13 cellular contexts compared by ENCODE assay signal in the genomic region with DNA sequence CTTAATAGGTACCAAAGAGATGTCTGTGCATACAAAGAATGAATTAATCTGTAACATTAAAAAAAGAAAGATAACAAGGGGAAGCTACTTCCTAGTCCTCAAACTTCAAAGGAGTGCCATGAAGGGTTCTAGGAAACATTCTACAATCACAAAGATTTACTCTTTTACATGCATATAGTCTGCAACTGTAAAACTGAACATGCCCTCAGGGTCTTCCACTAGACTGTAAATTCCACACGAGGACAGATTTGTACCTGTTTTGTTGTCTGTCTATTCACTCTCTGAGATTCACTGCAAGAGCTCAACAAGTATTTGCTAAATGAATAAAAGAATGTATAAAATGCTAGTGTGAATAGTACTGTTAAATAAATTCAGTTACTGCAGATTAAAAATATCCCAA. TPM values are rescaled to one million over a fixed set of nuclear protein-coding genes. Genes with fewer than 3 reads are reported as not detected.
A peak's percentile ranks its signal among the peaks of the same experiment; 100 is the strongest.
DNase-seq lines count a peak whose midpoint lies in the region; ATAC-seq, FAIRE-seq and TF ChIP-seq lines count a peak whose summit lies in the region.
"Had no signal": no experiment of that assay in that cellular context is flagged by ENCODE, and none has a peak within 500 bp of the region (broad histone marks: within the 10 kb centered on the region; RNA-seq: fewer than 3 reads in every experiment).

No MANE protein-coding gene starts in this region.

- H3K9me3 ChIP-seq in A549 (no peaks in the 10 kb centered on the region), left lung (no peaks in the 10 kb centered on the region), SK-N-SH (no peaks in the 10 kb centered on the region), tibial nerve (no peaks in the 10 kb centered on the region)
- H3K9me3 ChIP-seq in CD4-positive, alpha-beta memory T cell (ENCODE audit: control insufficient read depth in 1 of 2, low read length in 2 of 2) = no peaks in the 10 kb centered on the region
- H3K9me3 ChIP-seq: upper lobe of right lung had no signal

- TF ChIP-seq EP300 in A549 (IDR thresholded peaks at IDR 0.05) = no peak
- no peak for TF ChIP-seq EP300 in SK-N-SH (IDR thresholded peaks at IDR 0.05; ENCODE audit: borderline replicate concordance in 1 of 2, low read depth in 1 of 2, low read length in 1 of 2)
- no peak for TF ChIP-seq EP300 in tibial nerve (IDR thresholded peaks at IDR 0.05)

- no peak for TF ChIP-seq RAD21 in A549 (conservative IDR thresholded peaks at IDR 0.05 in 1 of 2, IDR thresholded peaks at IDR 0.05 in 1 of 2)
- TF ChIP-seq RAD21 in SK-N-SH (IDR thresholded peaks at IDR 0.05; ENCODE audit: low read length) = no peak

- H3K4me2 ChIP-seq in A549 (0 out of 3 replicates have a peak overlapping the region, but pooled peaks have one; percentile 68), SK-N-SH (no peak overlapping the region)

- H3K4me1 Mint-ChIP-seq in CD4-positive, alpha-beta memory T cell = peaks cover 26 to 57% (median 41%) of the 10 kb centered on the region in 4 donors
- H3K4me1 Mint-ChIP-seq in activated CD8-positive, alpha-beta T cell treated with anti-CD3 and anti-CD28 coated beads, Interleukin-2, amount 10 ng/mL, durations not matched to agents 7 days and 5 days (ENCODE audit: low read depth) = peaks cover 61% of the 10 kb centered on the region

- TF ChIP-seq CTCF in A549 (IDR thresholded peaks at IDR 0.05) (no peak), left lung (IDR thresholded peaks at IDR 0.05) (no peak), coronary artery (IDR thresholded peaks at IDR 0.05) (no peak), SK-N-SH (IDR thresholded peaks at IDR 0.05) (no peak), tibial nerve (IDR thresholded peaks at IDR 0.05) (no peak)

- DNase-seq in A549 (ENCODE audit: low read depth in 1 of 2, low spot score in 1 of 2) (no peak), left lung (no peak), coronary artery (ENCODE audit: low spot score) (no peak), SK-N-SH (no peak), tibial nerve (ENCODE audit: low spot score in 2 of 2) (no peak)
- DNase-seq in CD4-positive, alpha-beta memory T cell = no peak
- DNase-seq in activated CD8-positive, alpha-beta T cell treated with anti-CD3 and anti-CD28 coated beads, Interleukin-2, amount 10 ng/mL, durations not matched to agents 7 days and 5 days = no peak
- no peak for DNase-seq in activated effector memory CD4-positive, alpha-beta T cell treated with anti-CD3 and anti-CD28 coated beads, Interleukin-2, amount 50 U/mL, for 16 hours
- DNase-seq: DMS79 treated with DMSO at 0.1 percent for 48 hours, NCI-H82, upper lobe of right lung had no signal

- H3K9ac ChIP-seq in SK-N-SH = no peak overlapping the region

- no peak for TF ChIP-seq POLR2A in A549 (IDR thresholded peaks at IDR 0.05; ENCODE audit: low read length)
- no peak for TF ChIP-seq POLR2A in tibial nerve (IDR thresholded peaks at IDR 0.05)

- H2AFZ ChIP-seq in SK-N-SH (ENCODE audit: low read depth) = no peak overlapping the region

- H3K36me3 Mint-ChIP-seq in CD4-positive, alpha-beta memory T cell = peaks cover 0 to 16% of the 10 kb centered on the region in 2 donors
- peaks cover 21% of the 10 kb centered on the region for H3K36me3 Mint-ChIP-seq in activated CD8-positive, alpha-beta T cell treated with anti-CD3 and anti-CD28 coated beads, Interleukin-2, amount 10 ng/mL, durations not matched to agents 7 days and 5 days (ENCODE audit: low read depth)

- 75% methylated on average over 1 of the region's 1 CpG for WGBS in A549 (ENCODE audit: missing lambda C conversion rate)
- 53% methylated on average over 1 of the region's 1 CpG for WGBS in SK-N-SH (ENCODE audit: low lambda C conversion rate)
- 55 to 62% methylated on average over 1 of the region's 1 CpG for WGBS in tibial nerve, 2 donors

- peaks cover 59% of the 10 kb centered on the region for H4K20me1 ChIP-seq in SK-N-SH (ENCODE audit: insufficient read depth)

- H3K4me1 ChIP-seq in A549 (peaks cover 69% of the 10 kb centered on the region), left lung (peaks cover 8 to 73% of the 10 kb centered on the region in 2 donors), SK-N-SH (ENCODE audit: control insufficient read depth in 1 of 2, insufficient read depth in 2 of 2, low read depth in 1 of 2, low read length in 1 of 2) (peaks cover 6 to 11% of the 10 kb centered on the region in 2 experiments; a peak in 3 of 4 replicates), tibial nerve (peaks cover 0 to 53% (median 24%) of the 10 kb centered on the region in 4 donors)
- peaks cover 83% of the 10 kb centered on the region for H3K4me1 ChIP-seq in CD4-positive, alpha-beta memory T cell (ENCODE audit: insufficient read depth, low read length)

- intact Hi-C loops in CD4-positive, alpha-beta memory T cell (cut with micrococcal nuclease) = loop anchor here (10.0 kb wide), 1 partner anchor 217 kb away; the partner anchor contains the start of gene RAVER2
- intact Hi-C loops in left lung (cut with DNase I) = no loop called here

- no peaks in the 10 kb centered on the region for H3K36me3 ChIP-seq in CD4-positive, alpha-beta memory T cell (ENCODE audit: insufficient read depth, low read length)
- H3K36me3 ChIP-seq in left lung (no peaks in the 10 kb centered on the region), SK-N-SH (replicated peaks in 1 of 2; ENCODE audit: control insufficient read depth in 1 of 2, insufficient read depth in 2 of 2, low read length in 1 of 2) (no peaks in the 10 kb centered on the region), tibial nerve (no peaks in the 10 kb centered on the region)
- H3K36me3 ChIP-seq: upper lobe of right lung had no signal

- H3K4me3 Mint-ChIP-seq in CD4-positive, alpha-beta memory T cell = peak overlapping the region in 6 of 8 donors; percentile 74 to 95 (median 81)
- H3K4me3 Mint-ChIP-seq in activated CD8-positive, alpha-beta T cell treated with anti-CD3 and anti-CD28 coated beads, Interleukin-2, amount 10 ng/mL, durations not matched to agents 7 days and 5 days = no peak overlapping the region

- no peaks in the 10 kb centered on the region for H3F3A ChIP-seq in SK-N-SH (replicated peaks; ENCODE audit: insufficient read depth)

- CTCF ChIA-PET in A549 (lab: Yijun Ruan, JAX) (interaction anchor here (1.1 kb wide), 2 partner anchors 10 to 27 kb away, joined by 3 to 4 read pairs; no protein-coding TSS in a partner anchor), SK-N-SH (lab: Yijun Ruan, JAX) (interaction anchor here (0.7 to 0.9 kb wide), 2 partner anchors 23 to 60 kb away, joined by 3 read pairs; no protein-coding TSS in a partner anchor)
- CTCF ChIA-PET in CD4-positive, alpha-beta memory T cell (lab: Charles Lee; ENCODE audit: partially characterized antibody) = interaction anchor here (0.8 to 2.4 kb wide), 13 partner anchors 9 to 113 kb away, joined by 3 to 16 read pairs (median 3); no protein-coding TSS in a partner anchor
- CTCF ChIA-PET in activated CD8-positive, alpha-beta T cell treated with anti-CD3 and anti-CD28 coated beads, Interleukin-2, amount 10 ng/mL, durations not matched to agents 7 days and 5 days (lab: Charles Lee) = interaction anchor here (0.9 to 1.7 kb wide), 8 partner anchors 8 to 113 kb away, joined by 3 to 8 read pairs (median 3); no protein-coding TSS in a partner anchor

- H3K27me3 Mint-ChIP-seq in CD4-positive, alpha-beta memory T cell = no peaks in the 10 kb centered on the region
- no peaks in the 10 kb centered on the region for H3K27me3 Mint-ChIP-seq in activated CD8-positive, alpha-beta T cell treated with anti-CD3 and anti-CD28 coated beads, Interleukin-2, amount 10 ng/mL, durations not matched to agents 7 days and 5 days (ENCODE audit: low read depth)

- H3K27ac ChIP-seq in A549 = no peak overlapping the region; a peak in 1 of 6 replicates
- peak overlapping the region; percentile 10 for H3K27ac ChIP-seq in CD4-positive, alpha-beta memory T cell (ENCODE audit: low read depth, low read length)
- H3K27ac ChIP-seq in left lung = peak overlapping the region; percentile 10 to 25
- no peak overlapping the region for H3K27ac ChIP-seq in coronary artery
- H3K27ac ChIP-seq in SK-N-SH (ENCODE audit: low read depth in 2 of 2, low read length in 1 of 2) = no peak overlapping the region; a peak in 1 of 4 replicates
- H3K27ac ChIP-seq in tibial nerve = no peak overlapping the region
- H3K27ac ChIP-seq: upper lobe of right lung had no signal

- H3K79me2 ChIP-seq in SK-N-SH (ENCODE audit: insufficient read depth) = peaks cover 91% of the 10 kb centered on the region

- H3K9me3 Mint-ChIP-seq in CD4-positive, alpha-beta memory T cell = no peaks in the 10 kb centered on the region
- H3K9me3 Mint-ChIP-seq in activated CD8-positive, alpha-beta T cell treated with anti-CD3 and anti-CD28 coated beads, Interleukin-2, amount 10 ng/mL, durations not matched to agents 7 days and 5 days (ENCODE audit: insufficient read depth) = no peaks in the 10 kb centered on the region

- no peak overlapping the region for H3K4me3 ChIP-seq in A549
- no peak overlapping the region for H3K4me3 ChIP-seq in CD4-positive, alpha-beta memory T cell (ENCODE audit: low read length in 2 of 2)
- no peak overlapping the region for H3K4me3 ChIP-seq in left lung
- H3K4me3 ChIP-seq in coronary artery = no peak overlapping the region
- H3K4me3 ChIP-seq in SK-N-SH (ENCODE audit: low read depth in 2 of 2, low read length in 1 of 2) = no peak overlapping the region
- H3K4me3 ChIP-seq in tibial nerve = no peak overlapping the region
- H3K4me3 ChIP-seq: upper lobe of right lung had no signal

- FAIRE-seq in A549 (lab: Jason Lieb, UNC) = no peak
- FAIRE-seq: HepG2 had no signal

- POLR2A ChIA-PET in A549 (lab: Yijun Ruan, JAX) (no interaction called here), SK-N-SH (lab: Yijun Ruan, JAX) (no interaction called here)
- POLR2A ChIA-PET in CD4-positive, alpha-beta memory T cell (lab: Charles Lee; ENCODE audit: partially characterized antibody) = interaction anchor here (0.6 to 2.7 kb wide), 15 partner anchors 8 to 113 kb away, joined by 3 to 13 read pairs (median 4); no protein-coding TSS in a partner anchor
- POLR2A ChIA-PET in activated CD8-positive, alpha-beta T cell treated with anti-CD3 and anti-CD28 coated beads, Interleukin-2, amount 10 ng/mL, durations not matched to agents 7 days and 5 days (lab: Charles Lee) = interaction anchor here (0.5 to 2.0 kb wide), 8 partner anchors 12 to 94 kb away, joined by 3 to 5 read pairs (median 4); no protein-coding TSS in a partner anchor

- H3K9me2 ChIP-seq in SK-N-SH = no peaks in the 10 kb centered on the region

- peak overlapping the region; percentile 73 to 95 (median 84) for H3K27ac Mint-ChIP-seq in CD4-positive, alpha-beta memory T cell
- H3K27ac Mint-ChIP-seq in activated CD8-positive, alpha-beta T cell treated with anti-CD3 and anti-CD28 coated beads, Interleukin-2, amount 10 ng/mL, durations not matched to agents 7 days and 5 days = peak overlapping the region; percentile 66

- no peaks in the 10 kb centered on the region for H3K27me3 ChIP-seq in CD4-positive, alpha-beta memory T cell (ENCODE audit: insufficient read depth, low read length)
- no peaks in the 10 kb centered on the region for H3K27me3 ChIP-seq in left lung
- H3K27me3 ChIP-seq in SK-N-SH (ENCODE audit: insufficient read depth) = no peaks in the 10 kb centered on the region
- no peaks in the 10 kb centered on the region for H3K27me3 ChIP-seq in tibial nerve
- H3K27me3 ChIP-seq: upper lobe of right lung had no signal

- ATAC-seq in A549 (no peak), left lung (no peak)
- ATAC-seq in activated CD8-positive, alpha-beta T cell treated with anti-CD3 and anti-CD28 coated beads, Interleukin-2, amount 10 ng/mL, durations not matched to agents 7 days and 5 days = no peak
- ATAC-seq: HCT116, HepG2, upper lobe of right lung had no signal

RNA-seq across cellular contexts. Expression of gene JAK1, which starts 4.4 kb away (rescaled TPM):
- 156 and 159 TPM in 2 replicates for polyA plus RNA-seq in A549 (2011; rRNA removed)
- polyA plus RNA-seq in A549 (2012; cell fraction: cytosol; rRNA removed) = 70.5 and 85.3 TPM in 2 replicates
- polyA plus RNA-seq in A549 (2012; cell fraction: nucleus; rRNA removed) = 54.7 and 109 TPM in 2 replicates
- polyA plus RNA-seq in A549 (2017; fragmentation: RNase III; extraction: RNeasy Plus Mini Kit Qiagen cat#74134 plus additional on column Dnase treatment) = 110 to 123 TPM (median 114 TPM) in 3 replicates
- 197 and 200 TPM in 2 replicates for polyA minus RNA-seq in A549 (2011; rRNA and poly(A)+ RNA removed)
- total RNA-seq in CD4-positive, alpha-beta memory T cell = 100 to 1,000 TPM; 370 to 372 TPM
- polyA plus RNA-seq in CD4-positive, alpha-beta memory T cell = 100 to 1,000 TPM; 163 to 258 TPM
- total RNA-seq in activated CD8-positive, alpha-beta T cell treated with anti-CD3 and anti-CD28 coated beads, Interleukin-2, amount 10 ng/mL, durations not matched to agents 7 days and 5 days = 100 to 1,000 TPM; 156 to 159 TPM
- 100 to 1,000 TPM; 145 to 162 TPM for total RNA-seq in left lung
- 47.5 and 47.7 TPM in 2 replicates for polyA plus RNA-seq in SK-N-SH (2012; rRNA removed)
- polyA plus RNA-seq in SK-N-SH (2012; cell fraction: cytosol; rRNA removed) = 47.6 and 48.4 TPM in 2 replicates
- polyA plus RNA-seq in SK-N-SH (2012; cell fraction: nucleus; rRNA removed) = 48.8 and 63.4 TPM in 2 replicates
- total RNA-seq in tibial nerve = 100 to 1,000 TPM; 114 to 222 (median 138) TPM

Comparison
In these comparisons a context has a peak if more than half of its experiments do, and no peak if none do; other contexts are left out.
1. H3K27ac ChIP-seq: peak in CD4-positive, alpha-beta memory T cell (single experiment) and left lung (2 of 2); none in A549 (0 of 2), coronary artery (0 of 2), SK-N-SH (0 of 2) and tibial nerve (0 of 4).
2. POLR2A ChIA-PET loops: an anchor here in CD4-positive, alpha-beta memory T cell (0.6 to 2.7 kb wide) and activated CD8-positive, alpha-beta T cell treated with anti-CD3 and anti-CD28 coated beads, Interleukin-2, amount 10 ng/mL, durations not matched to agents 7 days and 5 days (0.5 to 2.0 kb wide); none called in A549 and SK-N-SH.